Comparison of ENCODE assay signal across 12 cellular contexts in genomic region chr9:129343697-129344375, GRCh38.
DNase-seq lines count a peak whose midpoint lies in the region; ATAC-seq, FAIRE-seq and TF ChIP-seq lines count a peak whose summit lies in the region.
"Had no signal": no experiment of that assay in that cellular context is flagged by ENCODE, and none has a peak within 500 bp of the region (broad histone marks: within the 10 kb centered on the region; RNA-seq: fewer than 3 reads in every experiment).

No MANE protein-coding gene starts in this region.

- TF ChIP-seq RAD21 in K562 (CRISPR knock-in tag; conservative IDR thresholded peaks at IDR 0.05 in 1 of 2, IDR thresholded peaks at IDR 0.05 in 1 of 2): no peak; a peak in 1 of 4 replicates

- peak; percentile 35 for FAIRE-seq in K562 (lab: Jason Lieb, UNC)

- H3K36me3 Mint-ChIP-seq in glutamatergic neuron (ENCODE audit: unreplicated experiment): no peaks in the 10 kb centered on the region
- H3K36me3 Mint-ChIP-seq: CD4-positive, CD25-positive, alpha-beta regulatory T cell had no signal

- H3K27me3 ChIP-seq in K562 (ENCODE audit: control insufficient read depth in 2 of 2, insufficient read depth in 2 of 2, low read length in 2 of 2): no peaks in the 10 kb centered on the region
- no peaks in the 10 kb centered on the region for H3K27me3 ChIP-seq in hepatocyte

- no peaks in the 10 kb centered on the region; the same call in 1 of the 2 replicates for H4K20me1 ChIP-seq in K562 (replicated peaks; ENCODE audit: control insufficient read depth, insufficient read depth, low read length)
- no peaks in the 10 kb centered on the region for H4K20me1 ChIP-seq in hepatocyte (ENCODE audit: insufficient read depth, poor library complexity, severe bottlenecking)

- TF ChIP-seq EP300 in K562 (IDR thresholded peaks at IDR 0.05; ENCODE audit: low read length): no peak

- CTCF ChIA-PET in HEK293 (lab: Yijun Ruan, JAX): interaction anchor here (1.0 kb wide), 1 partner anchor 22 kb away, joined by 3 read pairs; no protein-coding TSS in a partner anchor
- CTCF ChIA-PET in K562 (lab: Yijun Ruan, JAX; ENCODE audit: low intra/inter-chr PET ratio): no interaction called here

- H3K36me3 ChIP-seq in HEK293 (ENCODE audit: control insufficient read depth in 2 of 2, insufficient read depth in 1 of 2, low read length in 2 of 2) (no peaks in the 10 kb centered on the region), K562 (ENCODE audit: control insufficient read depth, insufficient read depth, low read length) (no peaks in the 10 kb centered on the region), hepatocyte (replicated peaks; ENCODE audit: insufficient read depth, low read depth) (no peaks in the 10 kb centered on the region)

- DNase-seq in K562 (ENCODE audit: extremely low read depth in 1 of 4, low spot score in 3 of 4) (no peak), hepatocyte (ENCODE audit: low spot score) (peak; percentile 82), putamen (ENCODE audit: low spot score) (peak; percentile 46), glutamatergic neuron (no peak), NCI-H1048 (lab: John Stamatoyannopoulos, UW) (no peak)
- no peak for DNase-seq in activated CD4-positive, alpha-beta T cell treated with anti-CD3 and anti-CD28 coated beads, Interleukin-2, amount 50 U/mL, for 48 hours
- DNase-seq: activated CD4-positive, alpha-beta T cell treated with anti-CD3 and anti-CD28 coated beads for 36 hours; CD4-positive, CD25-positive, alpha-beta regulatory T cell; KG1; stimulated activated CD4-positive, alpha-beta T cell treated with anti-CD3 and anti-CD28 coated beads, Interleukin-2, amount 100 ng/mL, for 24 hours had no signal

- no TSS peak for BruUV-seq in K562 (replicated peaks; lab: Mats Ljungman, UMichigan)

- H3K9ac ChIP-seq in K562 (ENCODE audit: insufficient read depth in 1 of 2, low read depth in 2 of 2, low read length in 2 of 2): peak overlapping the region in 1 of 2 experiments; percentile 62; a peak in 1 of 4 replicates

- POLR2A ChIA-PET in HEK293 (lab: Yijun Ruan, JAX) (interaction anchor here (0.7 kb wide), 1 partner anchor 204 kb away, joined by 3 read pairs; no protein-coding TSS in a partner anchor), K562 (lab: Yijun Ruan, JAX) (interaction anchor here (1.1 kb wide), 1 partner anchor 9 kb away, joined by 3 read pairs; no protein-coding TSS in a partner anchor)

- in situ Hi-C loops in K562 (cut with MboI): loop anchor here (25.0 kb wide), 1 partner anchor 268 kb away; the partner anchor contains the start of gene C9orf50

- H3K9me3 ChIP-seq in HEK293 (ENCODE audit: control insufficient read depth, insufficient read depth, low read depth, low read length) (no peaks in the 10 kb centered on the region), K562 (replicated peaks; ENCODE audit: control insufficient read depth, insufficient read depth, low read depth, low read length) (no peaks in the 10 kb centered on the region), hepatocyte (ENCODE audit: low read depth) (no peaks in the 10 kb centered on the region)

- intact Hi-C loops in K562 (cut with micrococcal nuclease): loop anchor here (10.0 kb wide), 1 partner anchor 151 kb away; no protein-coding TSS in a partner anchor

- H3K4me2 ChIP-seq in K562 (ENCODE audit: insufficient read depth, low read length): no peak overlapping the region
- no peak overlapping the region for H3K4me2 ChIP-seq in hepatocyte

- H3K79me2 ChIP-seq in K562 (ENCODE audit: control insufficient read depth, insufficient read depth, low read length) (no peaks in the 10 kb centered on the region), hepatocyte (no peaks in the 10 kb centered on the region)

- H3K27ac Mint-ChIP-seq in glutamatergic neuron (ENCODE audit: unreplicated experiment): no peak overlapping the region
- H3K27ac Mint-ChIP-seq: activated CD4-positive, alpha-beta T cell treated with anti-CD3 and anti-CD28 coated beads for 36 hours had no signal

- H3K4me3 Mint-ChIP-seq in glutamatergic neuron (ENCODE audit: unreplicated experiment): no peak overlapping the region
- H3K4me3 Mint-ChIP-seq: activated CD4-positive, alpha-beta T cell treated with anti-CD3 and anti-CD28 coated beads for 36 hours had no signal

- H3K4me1 Mint-ChIP-seq in glutamatergic neuron (ENCODE audit: low read depth, unreplicated experiment): peaks cover 4% of the 10 kb centered on the region

- peak; percentile 65 for ATAC-seq in K562
- no peak for ATAC-seq in GM21381 (IDR thresholded peaks at IDR 0.05; ENCODE audit: unreplicated experiment)
- ATAC-seq: activated CD4-positive, alpha-beta T cell treated with anti-CD3 and anti-CD28 coated beads for 36 hours had no signal

- peak overlapping the region; percentile 27; the same call in 1 of the 2 replicates for H2AFZ ChIP-seq in K562 (ENCODE audit: low read depth, low read length)
- H2AFZ ChIP-seq in hepatocyte: no peak overlapping the region

- TF ChIP-seq CTCF in HEK293 (tag by site-specific recombination; IDR thresholded peaks at IDR 0.05) (no peak), K562 (IDR thresholded peaks at IDR 0.05 in 2 of 3, conservative IDR thresholded peaks at IDR 0.05 in 1 of 3; ENCODE audit: insufficient read depth in 2 of 3, low read depth in 1 of 3, low read length in 3 of 3) (no peak), hepatocyte (IDR thresholded peaks at IDR 0.05; ENCODE audit: poor library complexity) (no peak), glutamatergic neuron (IDR thresholded peaks at IDR 0.05; ENCODE audit: partially characterized antibody, unreplicated experiment) (no peak)

- no peak overlapping the region for H3K4me3 ChIP-seq in HEK293 (ENCODE audit: low read depth, low read length)
- H3K4me3 ChIP-seq in K562: no peak overlapping the region
- H3K4me3 ChIP-seq in hepatocyte: no peak overlapping the region

- H3K9me3 Mint-ChIP-seq in glutamatergic neuron (ENCODE audit: unreplicated experiment): peaks cover 1% of the 10 kb centered on the region

- no peak overlapping the region for H3K27ac ChIP-seq in HEK293 (ENCODE audit: extremely low read depth, low read depth, low read length)
- H3K27ac ChIP-seq in K562 (ENCODE audit: extremely low read depth, low read depth, low read length): no peak overlapping the region
- peak overlapping the region; percentile 78 for H3K27ac ChIP-seq in hepatocyte

- no peak for TF ChIP-seq POLR2A in K562 (conservative IDR thresholded peaks at IDR 0.05)

- no peaks in the 10 kb centered on the region for H3K9me2 ChIP-seq in hepatocyte (replicated peaks; ENCODE audit: insufficient read depth)

- 34% methylated on average over 19 of the region's 20 CpGs for WGBS in K562 (ENCODE audit: insufficient coverage, low coverage, missing lambda C conversion rate)
- 74% methylated on average over 20 of the region's 20 CpGs for WGBS in hepatocyte (ENCODE audit: low lambda C conversion rate, missing lambda C conversion rate)

- H3K4me1 ChIP-seq in HEK293 (ENCODE audit: control insufficient read depth, insufficient read depth, low read length): no peaks in the 10 kb centered on the region
- peaks cover 0 to 22% of the 10 kb centered on the region in 2 experiments; a peak in 2 of 5 replicates for H3K4me1 ChIP-seq in K562 (replicated peaks in 1 of 2; ENCODE audit: control insufficient read depth in 2 of 2, insufficient read depth in 2 of 2, low read length in 2 of 2)
- peaks cover 12% of the 10 kb centered on the region for H3K4me1 ChIP-seq in hepatocyte (ENCODE audit: insufficient read depth)

- peaks cover 12% of the 10 kb centered on the region for H3K27me3 Mint-ChIP-seq in glutamatergic neuron (ENCODE audit: unreplicated experiment)
- H3K27me3 Mint-ChIP-seq: activated CD4-positive, alpha-beta T cell treated with anti-CD3 and anti-CD28 coated beads for 36 hours had no signal

- H3K9me1 ChIP-seq in K562 (ENCODE audit: control insufficient read depth, insufficient read depth, low read length): no peaks in the 10 kb centered on the region

TF ChIP-seq in HEK293, 187 proteins besides CTCF, POLR2A, EP300 and RAD21 (continues in another document):
- TF ChIP-seq ZBTB17 (tag by site-specific recombination; IDR thresholded peaks at IDR 0.05): 0 out of 2 replicates have a peak, but pooled peaks have one; percentile 18
- no peak for TF ChIP-seq ZBTB21 (tag by site-specific recombination; IDR thresholded peaks at IDR 0.05)
- TF ChIP-seq ZNF138 (tag by site-specific recombination; IDR thresholded peaks at IDR 0.05; ENCODE audit: borderline replicate concordance): no peak
- no peak for TF ChIP-seq REPIN1 (tag by site-specific recombination; IDR thresholded peaks at IDR 0.05; ENCODE audit: low read depth)
- no peak for TF ChIP-seq KLF7 (tag by site-specific recombination; IDR thresholded peaks at IDR 0.05; ENCODE audit: borderline replicate concordance)
- no peak for TF ChIP-seq GFI1B (tag by site-specific recombination; IDR thresholded peaks at IDR 0.05)
- TF ChIP-seq ZNF701 (tag by site-specific recombination; IDR thresholded peaks at IDR 0.05): no peak
- TF ChIP-seq ZNF624 (tag by site-specific recombination; IDR thresholded peaks at IDR 0.05): no peak

TF ChIP-seq in K562, 482 proteins besides CTCF, POLR2A, EP300 and RAD21 (continues in another document):
- TF ChIP-seq ZNF668 (CRISPR knock-in tag; IDR thresholded peaks at IDR 0.05): no peak
- no peak for TF ChIP-seq LCOR (CRISPR knock-in tag; IDR thresholded peaks at IDR 0.05)
- no peak for TF ChIP-seq ARID1B (IDR thresholded peaks at IDR 0.05)
- TF ChIP-seq SRSF9 (IDR thresholded peaks at IDR 0.05; ENCODE audit: borderline replicate concordance, low read depth, low read length): no peak
- no peak for TF ChIP-seq L3MBTL2 (IDR thresholded peaks at IDR 0.05)
- no peak for TF ChIP-seq SMAD2 (IDR thresholded peaks at IDR 0.05; ENCODE audit: low read depth, low read length)
- TF ChIP-seq HDAC8 (tag; IDR thresholded peaks at IDR 0.05): no peak
- no peak for TF ChIP-seq ETV5 (CRISPR knock-in tag; IDR thresholded peaks at IDR 0.05; ENCODE audit: low read depth)
- no peak for TF ChIP-seq GABPB1 (CRISPR knock-in tag; IDR thresholded peaks at IDR 0.05)
- no peak for TF ChIP-seq CTCFL (IDR thresholded peaks at IDR 0.05; ENCODE audit: borderline replicate concordance, insufficient read depth, low read depth, low read length, poor library complexity, severe bottlenecking)

Comparison
In these comparisons a context has a peak if more than half of its experiments do, and no peak if none do; other contexts are left out.
1. DNase-seq: peak in hepatocyte (single experiment) and putamen (single experiment); none in K562 (0 of 4), activated CD4-positive, alpha-beta T cell treated with anti-CD3 and anti-CD28 coated beads, Interleukin-2, amount 50 U/mL, for 48 hours (0 of 2), glutamatergic neuron (single experiment) and NCI-H1048 (single experiment).
2. Of the 44 proteins assayed by ChIP-seq in both K562 and HEK293: peak only in K562: none; only in HEK293: ZBTB17; in both: none; in neither: 43.